ENCODE assay signal across 1 cellular context in genomic region chr1:155128469-155128754, GRCh38.
TF ChIP-seq lines count a peak whose summit lies in the region.

No MANE protein-coding gene starts in this region.

TF ChIP-seq in H1, 55 proteins besides CTCF, POLR2A, EP300 and RAD21:
- TF ChIP-seq CEBPB (IDR thresholded peaks at IDR 0.05; ENCODE audit: low read depth, low read length) (no peak), SP4 (IDR thresholded peaks at IDR 0.05; ENCODE audit: low read length) (no peak), RBBP5 (IDR thresholded peaks at IDR 0.05; ENCODE audit: borderline replicate concordance, low read depth, low read length) (no peak), RFX5 (IDR thresholded peaks at IDR 0.05; ENCODE audit: borderline replicate concordance, low read depth, low read length) (no peak), YY1 (IDR thresholded peaks at IDR 0.05; ENCODE audit: low read depth, low read length) (no peak), BACH1 (IDR thresholded peaks at IDR 0.05; ENCODE audit: low read length) (no peak), JUND (IDR thresholded peaks at IDR 0.05; ENCODE audit: low read length) (no peak), FOSL1 (IDR thresholded peaks at IDR 0.05; ENCODE audit: insufficient read depth, low read depth, low read length) (no peak), SUZ12 (IDR thresholded peaks at IDR 0.05; ENCODE audit: low read length) (no peak), MAFK (IDR thresholded peaks at IDR 0.05; ENCODE audit: low read depth, low read length) (no peak), GTF2F1 (IDR thresholded peaks at IDR 0.05; ENCODE audit: borderline replicate concordance, low read depth, low read length) (no peak), HDAC2 (IDR thresholded peaks at IDR 0.05; ENCODE audit: borderline replicate concordance in 1 of 2, low read depth in 2 of 2, low read length in 2 of 2) (no peak), KDM4A (IDR thresholded peaks at IDR 0.05; ENCODE audit: low read depth, low read length, severe bottlenecking) (no peak), CREB1 (IDR thresholded peaks at IDR 0.05) (no peak), ATF3 (IDR thresholded peaks at IDR 0.05; ENCODE audit: insufficient read depth, low read depth, low read length) (no peak), CHD2 (IDR thresholded peaks at IDR 0.05; ENCODE audit: low read length) (no peak), CTBP2 (IDR thresholded peaks at IDR 0.05; ENCODE audit: borderline replicate concordance, insufficient read depth, insufficient read length, low read length) (no peak), KDM5A (IDR thresholded peaks at IDR 0.05; ENCODE audit: low read length) (no peak)
